Comparison of ENCODE assay signal across 18 cellular contexts in the genomic region with DNA sequence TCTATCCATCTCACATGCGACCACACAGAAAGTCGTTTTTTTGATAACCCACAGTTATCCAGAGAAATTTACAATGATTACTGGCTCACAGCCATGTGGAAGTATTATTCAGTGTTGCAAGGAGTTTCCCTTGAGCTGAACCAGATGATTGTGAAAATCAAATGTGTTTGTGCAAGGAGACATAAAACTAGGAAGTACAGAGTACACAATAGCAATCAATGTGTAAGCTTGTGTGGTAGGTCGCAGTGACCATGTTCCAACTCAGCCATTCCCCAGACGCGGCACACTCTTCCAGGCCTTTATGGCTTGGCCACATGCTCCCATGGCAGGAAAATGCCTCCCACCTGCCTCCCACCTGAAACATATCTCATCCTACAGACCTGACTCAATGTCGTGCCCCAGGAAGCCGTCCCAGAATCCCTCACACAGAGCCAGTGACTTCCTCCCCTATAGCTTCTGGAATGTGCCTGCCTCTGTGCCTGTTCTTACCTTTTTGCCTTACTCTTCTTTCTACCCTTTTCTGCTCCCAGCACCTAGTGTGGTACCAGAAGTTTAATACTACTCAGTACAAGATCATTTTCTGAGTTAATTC.
"Had no signal": no experiment of that assay in that cellular context is flagged by ENCODE, and none has a peak within 500 bp of the region (broad histone marks: within the 10 kb centered on the region; RNA-seq: fewer than 3 reads in every experiment).

No MANE protein-coding gene starts in this region.

- H3K4me3 ChIP-seq: lung, thyroid gland had no signal

- H3K9me3 ChIP-seq: thyroid gland had no signal

- H3K36me3 ChIP-seq: thyroid gland had no signal

- ATAC-seq: activated CD8-positive, alpha-beta T cell treated with anti-CD3 and anti-CD28 coated beads, Interleukin-2, amount 10 ng/mL, durations not matched to agents 7 days and 5 days; activated T-cell treated with anti-CD3 and anti-CD28 coated beads, Interleukin-2, amount 50 U/mL, for 4 hours; esophagus mucosa had no signal

- H3K27ac ChIP-seq: thyroid gland had no signal

- DNase-seq: activated CD4-positive, alpha-beta T cell treated with anti-CD3 and anti-CD28 coated beads, Interleukin-2, amount 10 ng/mL, durations not matched to agents 7 days and 5 days; activated CD8-positive, alpha-beta memory T cell treated with anti-CD3 and anti-CD28 coated beads, Interleukin-2, amount 50 U/mL, for 4 hours; activated CD8-positive, alpha-beta T cell treated with anti-CD3 and anti-CD28 coated beads, Interleukin-2, amount 10 ng/mL, durations not matched to agents 7 days and 5 days; activated effector memory CD4-positive, alpha-beta T cell treated with Interleukin-2 at 50 U/mL for 16 hours; activated naive CD4-positive, alpha-beta T cell treated with anti-CD3 and anti-CD28 coated beads, Interleukin-2, amount 50 U/mL, for 16 hours; activated T-cell treated with anti-CD3 and anti-CD28 coated beads, Interleukin-2, amount 50 U/mL, for 4 hours; aorta; cerebellar nuclear complex; cortex of kidney; midbrain; stimulated activated CD4-positive, alpha-beta T cell treated with anti-CD3 and anti-CD28 coated beads, Interleukin-12 subunit alpha, Interleukin-12 subunit beta, amount 100 ng/mL, for 4 hours; stimulated activated CD4-positive, alpha-beta T cell treated with anti-CD3 and anti-CD28 coated beads, Interleukin-1b, Interleukin-23, amount 100 ng/mL, for 48 hours; stimulated activated CD8-positive, alpha-beta memory T cell treated with anti-CD3 and anti-CD28 coated beads, Interleukin-4, amount 100 ng/mL, for 48 hours; stimulated activated naive CD4-positive, alpha-beta T cell; T1000; thyroid gland had no signal

- H3K27me3 ChIP-seq: thyroid gland had no signal
